In the genomic region with DNA sequence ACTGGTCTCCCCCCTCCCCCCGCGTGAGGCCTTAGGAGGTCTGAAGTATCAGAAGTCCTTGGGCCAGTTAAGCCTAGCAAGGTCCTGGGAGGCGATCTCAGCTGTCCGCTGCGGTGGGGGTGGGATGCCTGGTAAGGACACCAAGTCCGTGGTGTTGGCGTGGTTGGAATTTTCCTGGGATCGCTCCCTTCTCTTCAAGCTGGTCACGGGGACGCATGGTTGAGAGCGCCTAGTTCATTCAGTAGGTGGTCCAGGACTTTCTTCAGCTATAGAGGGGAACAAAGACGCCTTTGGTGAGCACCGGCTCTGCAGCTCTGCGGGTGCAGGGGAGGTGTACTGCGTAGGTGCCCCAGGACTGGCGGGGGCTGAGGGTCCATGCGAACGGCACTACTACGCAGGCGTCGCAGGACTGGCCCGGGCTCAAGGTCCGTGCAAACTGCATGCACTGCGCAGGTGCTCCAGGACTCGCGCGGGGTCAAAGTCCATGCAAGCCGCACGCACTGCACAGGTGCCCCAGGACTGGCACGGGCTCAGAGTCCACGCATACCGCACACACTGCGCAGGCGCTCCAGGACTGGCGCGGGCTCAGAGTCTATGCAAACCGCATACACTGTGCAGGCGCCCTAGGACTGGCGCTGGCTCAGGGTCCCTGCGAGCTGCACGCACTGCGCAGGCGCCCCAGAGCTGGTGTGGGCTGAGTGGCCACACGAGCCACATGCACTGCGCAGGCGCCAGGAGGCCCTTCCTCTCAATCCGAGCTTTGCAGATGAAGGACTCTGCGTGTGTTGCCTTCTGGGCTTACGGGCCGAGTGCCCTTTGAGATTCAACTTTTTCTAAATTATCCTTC, we compare ENCODE assay signal across 8 cellular contexts. TPM values are rescaled to one million over a fixed set of nuclear protein-coding genes. Genes with fewer than 3 reads are reported as not detected.
A peak's percentile ranks its signal among the peaks of the same experiment; 100 is the strongest.
DNase-seq lines count a peak whose midpoint lies in the region; ATAC-seq and TF ChIP-seq lines count a peak whose summit lies in the region.

No MANE protein-coding gene starts in this region.

- no peak overlapping the region for H2AFZ ChIP-seq in Karpas-422 (ENCODE audit: low read length)
- H2AFZ ChIP-seq in mammary epithelial cell (ENCODE audit: low read depth, low read length) = peak overlapping the region; percentile 86

- no peak overlapping the region for H3K4me3 ChIP-seq in Karpas-422 (ENCODE audit: low read length)
- H3K4me3 ChIP-seq in WERI-Rb-1 (ENCODE audit: low read depth, low read length) = no peak overlapping the region
- peak overlapping the region; percentile 23 to 42 (median 34) for H3K4me3 ChIP-seq in mammary epithelial cell (replicated peaks in 1 of 3; ENCODE audit: insufficient read depth in 1 of 3, low read depth in 2 of 3, low read length in 3 of 3)

- H3K9ac ChIP-seq in Karpas-422 (ENCODE audit: low read length) (no peak overlapping the region), mammary epithelial cell (ENCODE audit: insufficient read depth, low read length) (no peak overlapping the region)

- CTCF ChIA-PET in mammary epithelial cell (lab: Charles Lee; ENCODE audit: low non-redundant PET) = no interaction called here

- TF ChIP-seq CTCF in WERI-Rb-1 (IDR thresholded peaks at IDR 0.05; ENCODE audit: low read depth, low read length) (no peak), mammary epithelial cell (conservative IDR thresholded peaks at IDR 0.05 in 1 of 2, IDR thresholded peaks at IDR 0.05 in 1 of 2; ENCODE audit: extremely low read depth in 1 of 2, insufficient read depth in 1 of 2, low read depth in 1 of 2, low read length in 2 of 2) (no peak)

- in situ Hi-C loops in mammary epithelial cell (cut with MboI; ENCODE audit: low sequenced_read_pairs in 2 of 2) = loop anchor here in 1 of 2 donors (10.0 kb wide), 1 partner anchor 71 kb away; a partner anchor contains a TSS

- H3K9me3 ChIP-seq in Karpas-422 (ENCODE audit: low read length) (no peaks in the 10 kb centered on the region), WERI-Rb-1 (ENCODE audit: severe bottlenecking) (no peaks in the 10 kb centered on the region), mammary epithelial cell (replicated peaks; ENCODE audit: insufficient read depth, low read length) (no peaks in the 10 kb centered on the region)

- H4K20me1 ChIP-seq in Karpas-422 (ENCODE audit: insufficient read depth, low read depth, low read length) = peaks cover 3% of the 10 kb centered on the region; the same call in 1 of the 2 replicates
- H4K20me1 ChIP-seq in mammary epithelial cell (ENCODE audit: insufficient read depth, low read length) = no peaks in the 10 kb centered on the region

- peaks cover 69% of the 10 kb centered on the region for H3K79me2 ChIP-seq in Karpas-422 (ENCODE audit: low read length)
- H3K79me2 ChIP-seq in mammary epithelial cell (ENCODE audit: insufficient read depth, low read length) = peaks cover 47% of the 10 kb centered on the region

- intact Hi-C loops in mammary epithelial cell (cut with micrococcal nuclease) = no loop called here
- intact Hi-C loops in left colon (cut with DNase I, micrococcal nuclease) = loop anchor here in 1 of 2 donors (5.0 to 10.0 kb wide), 2 partner anchors 68 to 201 kb away; a partner anchor contains a TSS

- H3K27ac ChIP-seq in Karpas-422 (ENCODE audit: low read length) (no peak overlapping the region), WERI-Rb-1 (no peak overlapping the region), mammary epithelial cell (ENCODE audit: insufficient read depth, low read depth, low read length) (peak overlapping the region; percentile 36)

- DNase-seq in CMK (ENCODE audit: low read depth) = peak; percentile 68
- DNase-seq in Karpas-422 = peak; percentile 24
- DNase-seq in WERI-Rb-1 = peak; percentile 48
- DNase-seq in mammary epithelial cell = peak; percentile 46
- peak; percentile 88 to 92 for DNase-seq in left colon
- peak; percentile 20 for DNase-seq in stimulated activated CD4-positive, alpha-beta T cell treated with anti-CD3 and anti-CD28 coated beads, Interleukin-2, amount 100 ng/mL, for 4 hours (ENCODE audit: low read depth)

- no TSS peak for BruUV-seq in mammary epithelial cell (replicated peaks; lab: Mats Ljungman, UMichigan)

- H3K36me3 ChIP-seq in Karpas-422 (ENCODE audit: insufficient read depth, low read length) = no peaks in the 10 kb centered on the region
- peaks cover 5% of the 10 kb centered on the region for H3K36me3 ChIP-seq in WERI-Rb-1
- H3K36me3 ChIP-seq in mammary epithelial cell (ENCODE audit: insufficient read depth, low read length) = no peaks in the 10 kb centered on the region

- H3K4me2 ChIP-seq in Karpas-422 (ENCODE audit: low read depth, low read length, poor library complexity, severe bottlenecking) = no peak overlapping the region
- H3K4me2 ChIP-seq in mammary epithelial cell (ENCODE audit: insufficient read depth, low read depth, low read length) = peak overlapping the region; percentile 78

- peaks cover 33% of the 10 kb centered on the region for H3K4me1 ChIP-seq in Karpas-422 (ENCODE audit: low read length)
- H3K4me1 ChIP-seq in mammary epithelial cell (ENCODE audit: insufficient read depth, low read length) = peaks cover 38% of the 10 kb centered on the region

- H3K27me3 ChIP-seq in Karpas-422 (ENCODE audit: low read length) = no peaks in the 10 kb centered on the region
- H3K27me3 ChIP-seq in WERI-Rb-1 (ENCODE audit: insufficient read depth, low read depth, severe bottlenecking) = no peaks in the 10 kb centered on the region
- H3K27me3 ChIP-seq in mammary epithelial cell (ENCODE audit: insufficient read depth, low read length) = no peaks in the 10 kb centered on the region

- dilution Hi-C loops in mammary epithelial cell (cut with HindIII; ENCODE audit: low sequenced_read_pairs) = loop anchor here (5.0 kb wide), 1 partner anchor 38 kb away; a partner anchor contains a TSS

- WGBS in mammary epithelial cell (ENCODE audit: low coverage, missing lambda C conversion rate) = 65% methylated on average over 27 of the region's 50 CpGs

- ATAC-seq in left colon (peak; percentile 84), HG03442 (IDR thresholded peaks at IDR 0.05; ENCODE audit: unreplicated experiment) (no peak), HG03175 (IDR thresholded peaks at IDR 0.05; ENCODE audit: unreplicated experiment) (no peak)

- H3K9me2 ChIP-seq in Karpas-422 (replicated peaks; ENCODE audit: insufficient read depth, low read length) = no peaks in the 10 kb centered on the region

RNA-seq across cellular contexts. Expression of a gene that starts 36.6 kb away (rescaled TPM):
- total RNA-seq in Karpas-422 (2014; rRNA removed; shearing (Covaris generic); ENCODE audit: low replicate concordance) = 430 and 561 TPM in 2 replicates
- total RNA-seq in mammary epithelial cell (100 to 1,000 TPM; 118 to 285 TPM), left colon (100 to 1,000 TPM; 162 to 193 TPM)
- 124 TPM for polyA plus RNA-seq in mammary epithelial cell
- 52.9 TPM for polyA minus RNA-seq in mammary epithelial cell

Comparison
In these comparisons a context has a peak if more than half of its experiments do, and no peak if none do; other contexts are left out.
1. DNase-seq: peak in every context shown above with its lines; median percentile 90 in left colon; 68 in CMK; 48 in WERI-Rb-1; 46 in mammary epithelial cell; 24 in Karpas-422; 20 in stimulated activated CD4-positive, alpha-beta T cell treated with anti-CD3 and anti-CD28 coated beads, Interleukin-2, amount 100 ng/mL, for 4 hours.
2. H3K4me3 ChIP-seq: peak in mammary epithelial cell (3 of 3); none in Karpas-422 (single experiment) and WERI-Rb-1 (single experiment).